Comparison of ENCODE assay signal across 13 cellular contexts in the genomic region with DNA sequence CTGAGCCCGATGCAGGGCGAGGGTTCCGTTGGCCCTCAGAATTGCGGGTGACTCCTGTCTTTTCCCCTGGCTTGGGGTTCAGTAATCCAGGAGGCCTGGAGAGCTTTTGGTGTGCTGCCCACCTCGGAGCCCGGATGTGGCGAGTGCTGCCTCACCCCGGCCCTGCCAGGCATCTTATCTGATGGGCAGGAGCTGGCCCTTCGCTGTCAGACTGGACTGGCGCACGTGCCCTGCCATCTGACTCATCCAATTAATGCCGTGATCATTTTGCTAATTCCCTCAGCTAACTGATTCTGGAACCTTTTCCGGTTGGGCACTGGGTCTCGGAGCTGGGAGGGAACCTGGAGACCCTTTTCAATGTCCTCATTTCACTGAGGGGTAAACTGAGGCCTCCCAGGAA. TPM values are rescaled to one million over a fixed set of nuclear protein-coding genes. Genes with fewer than 3 reads are reported as not detected.
DNase-seq lines count a peak whose midpoint lies in the region; ATAC-seq and TF ChIP-seq lines count a peak whose summit lies in the region.
"Had no signal": no experiment of that assay in that cellular context is flagged by ENCODE, and none has a peak within 500 bp of the region (broad histone marks: within the 10 kb centered on the region; RNA-seq: fewer than 3 reads in every experiment).

No MANE protein-coding gene starts in this region.

- intact Hi-C loops in Right ventricle myocardium superior (cut with DNase I): no loop called here
- intact Hi-C loops in Right ventricle myocardium inferior (cut with DNase I): no loop called here
- intact Hi-C loops in vagina (cut with DNase I): no loop called here
- intact Hi-C loops in left colon (cut with DNase I, micrococcal nuclease): no loop called here

- H3K4me3 Mint-ChIP-seq in nephron progenitor cell: no peak overlapping the region
- H3K4me3 Mint-ChIP-seq: activated naive CD8-positive, alpha-beta T cell treated with anti-CD3 and anti-CD28 coated beads, Interleukin-2, amount 50 U/mL, for 24 hours had no signal

- no peak overlapping the region for H3K27ac Mint-ChIP-seq in nephron progenitor cell
- H3K27ac Mint-ChIP-seq: activated naive CD8-positive, alpha-beta T cell treated with anti-CD3 and anti-CD28 coated beads, Interleukin-2, amount 50 U/mL, for 24 hours had no signal

- H4K20me1 ChIP-seq in smooth muscle cell (ENCODE audit: low read depth): peaks cover 100% of the 10 kb centered on the region

- H3F3A ChIP-seq in smooth muscle cell (ENCODE audit: low read depth): no peaks in the 10 kb centered on the region

- H3K4me2 ChIP-seq in smooth muscle cell: no peak overlapping the region

- H3K36me3 ChIP-seq in vagina (no peaks in the 10 kb centered on the region), smooth muscle cell (ENCODE audit: low read depth) (no peaks in the 10 kb centered on the region)
- H3K36me3 ChIP-seq: tibial nerve had no signal

- H3K4me3 ChIP-seq in vagina (no peak overlapping the region), smooth muscle cell (no peak overlapping the region)
- H3K4me3 ChIP-seq: tibial nerve had no signal

- DNase-seq in Right ventricle myocardium superior (peak; percentile 79), Right ventricle myocardium inferior (ENCODE audit: missing footprints) (no peak), amniotic epithelial cell (ENCODE audit: low read depth) (peak; percentile 34), left lobe of liver (ENCODE audit: low spot score) (peak; percentile 91), vagina (ENCODE audit: extremely low spot score in 2 of 2) (no peak), nephron progenitor cell (no peak), smooth muscle cell (lab: John Stamatoyannopoulos, UW; ENCODE audit: unreplicated experiment) (no peak), left colon (no peak)
- DNase-seq: activated naive CD8-positive, alpha-beta T cell treated with anti-CD3 and anti-CD28 coated beads, Interleukin-2, amount 50 U/mL, for 24 hours; DMS153; foreskin keratinocyte; islet precursor cell had no signal

- TF ChIP-seq POLR2A in vagina (IDR thresholded peaks at IDR 0.05): no peak

- H3K9ac ChIP-seq in smooth muscle cell (ENCODE audit: low read depth): no peak overlapping the region

- no peak overlapping the region for H2AFZ ChIP-seq in smooth muscle cell (ENCODE audit: low read depth)

- H3K9me3 Mint-ChIP-seq in nephron progenitor cell: no peaks in the 10 kb centered on the region
- H3K9me3 Mint-ChIP-seq: activated naive CD8-positive, alpha-beta T cell treated with anti-CD3 and anti-CD28 coated beads, Interleukin-2, amount 50 U/mL, for 24 hours had no signal

- TF ChIP-seq CTCF in vagina (IDR thresholded peaks at IDR 0.05) (no peak), nephron progenitor cell (IDR thresholded peaks at IDR 0.05) (no peak), smooth muscle cell (IDR thresholded peaks at IDR 0.05; ENCODE audit: borderline replicate concordance, insufficient read depth, poor library complexity, severe bottlenecking) (no peak)

- H3K4me1 Mint-ChIP-seq in nephron progenitor cell: peaks cover 18% of the 10 kb centered on the region
- H3K4me1 Mint-ChIP-seq: activated naive CD8-positive, alpha-beta T cell treated with anti-CD3 and anti-CD28 coated beads, Interleukin-2, amount 50 U/mL, for 24 hours had no signal

- peak overlapping the region; percentile 57 for H3K27ac ChIP-seq in vagina
- H3K27ac ChIP-seq in smooth muscle cell (ENCODE audit: low read depth): no peak overlapping the region
- H3K27ac ChIP-seq: foreskin keratinocyte had no signal

- H3K36me3 Mint-ChIP-seq in nephron progenitor cell (ENCODE audit: low read depth): no peaks in the 10 kb centered on the region

- H3K27me3 ChIP-seq in vagina: no peaks in the 10 kb centered on the region
- H3K27me3 ChIP-seq in smooth muscle cell (ENCODE audit: low read depth): no peaks in the 10 kb centered on the region
- H3K27me3 ChIP-seq: foreskin keratinocyte, tibial nerve had no signal

- H3K4me1 ChIP-seq in vagina (peaks cover 100% of the 10 kb centered on the region), smooth muscle cell (ENCODE audit: low read depth) (peaks cover 10% of the 10 kb centered on the region)

- 88% methylated on average over 14 of the region's 14 CpGs for WGBS in smooth muscle cell (ENCODE audit: low lambda C conversion rate)

- peaks cover 3% of the 10 kb centered on the region for H3K27me3 Mint-ChIP-seq in nephron progenitor cell (ENCODE audit: low read depth, poor library complexity)
- H3K27me3 Mint-ChIP-seq: activated naive CD8-positive, alpha-beta T cell treated with anti-CD3 and anti-CD28 coated beads, Interleukin-2, amount 50 U/mL, for 24 hours had no signal

- H3K9me3 ChIP-seq in vagina: no peaks in the 10 kb centered on the region
- no peaks in the 10 kb centered on the region for H3K9me3 ChIP-seq in smooth muscle cell (replicated peaks; ENCODE audit: low read depth)
- H3K9me3 ChIP-seq: tibial nerve had no signal

- ATAC-seq in Right ventricle myocardium superior (ENCODE audit: poor library complexity): peak; percentile 28
- ATAC-seq in Right ventricle myocardium inferior: no peak
- peak; percentile 36 for ATAC-seq in left lobe of liver
- ATAC-seq in left colon: no peak
- ATAC-seq: activated naive CD8-positive, alpha-beta T cell treated with anti-CD3 and anti-CD28 coated beads, Interleukin-2, amount 50 U/mL, for 24 hours; foreskin keratinocyte had no signal

- H3K79me2 ChIP-seq in smooth muscle cell (ENCODE audit: low read depth): peaks cover 69% of the 10 kb centered on the region

RNA-seq across cellular contexts. Expression of a gene that starts 34.6 kb away (rescaled TPM):
- total RNA-seq in Right ventricle myocardium superior (89.0 TPM), Right ventricle myocardium inferior (91.1 TPM), left lobe of liver (163 TPM), vagina (49.4 TPM), smooth muscle cell (8.9 and 13.7 TPM in 2 replicates), left colon (10 to 100 TPM; 68.3 to 88.9 TPM)
- 23.1 and 25.3 TPM in 2 replicates for polyA plus RNA-seq in smooth muscle cell

Comparison
In these comparisons a context has a peak if more than half of its experiments do, and no peak if none do; other contexts are left out.
1. ATAC-seq: peak in Right ventricle myocardium superior (single experiment) and left lobe of liver (single experiment); none in Right ventricle myocardium inferior (single experiment) and left colon (single experiment).
2. DNase-seq: peak in Right ventricle myocardium superior (single experiment), amniotic epithelial cell (single experiment) and left lobe of liver (single experiment); none in Right ventricle myocardium inferior (single experiment), vagina (0 of 2), nephron progenitor cell (single experiment), smooth muscle cell (single experiment) and left colon (0 of 2).